19 cellular contexts compared by ENCODE assay signal in the genomic region with DNA sequence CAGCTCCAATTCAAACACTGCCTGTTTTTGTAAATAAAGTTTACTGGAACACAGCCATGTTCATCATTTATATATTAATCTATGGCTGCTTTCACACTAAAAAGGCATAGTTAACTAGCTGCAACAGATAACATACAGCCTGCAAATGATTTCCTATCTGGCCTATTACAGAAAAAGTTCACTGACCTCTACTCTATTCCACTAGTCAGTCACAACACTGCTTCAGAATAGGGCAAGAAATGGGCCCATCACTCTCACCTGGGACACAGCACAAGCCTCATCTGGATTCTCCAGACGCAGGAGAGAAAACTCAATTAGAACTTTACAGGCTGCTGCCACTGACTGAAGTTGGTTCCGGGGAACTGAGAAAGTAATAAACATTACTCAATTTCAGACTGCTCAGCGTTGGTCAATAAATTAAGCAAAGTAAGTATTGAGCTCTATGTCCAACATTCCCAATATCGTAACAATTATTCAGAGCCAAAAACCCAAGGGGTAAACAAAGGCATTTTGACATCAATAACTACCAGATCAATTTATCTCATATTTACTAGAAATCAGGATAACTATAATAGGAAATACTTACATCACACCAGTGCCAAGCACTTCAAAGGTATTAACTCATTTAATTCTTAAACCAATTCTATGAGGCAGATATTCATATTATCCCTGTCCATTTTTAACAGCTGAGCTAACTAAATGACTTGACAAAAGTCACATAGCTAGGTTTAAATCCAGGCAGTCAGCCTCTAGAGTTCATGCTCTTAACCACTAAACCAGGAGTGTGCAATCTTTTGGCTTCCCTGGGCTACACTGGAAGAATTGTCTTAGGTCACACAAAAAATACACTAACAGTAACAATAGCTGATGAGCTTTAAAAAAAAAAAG. TPM values are rescaled to one million over a fixed set of nuclear protein-coding genes. Genes with fewer than 3 reads are reported as not detected.
DNase-seq lines count a peak whose midpoint lies in the region; ATAC-seq and TF ChIP-seq lines count a peak whose summit lies in the region.
"Had no signal": no experiment of that assay in that cellular context is flagged by ENCODE, and none has a peak within 500 bp of the region (broad histone marks: within the 10 kb centered on the region; RNA-seq: fewer than 3 reads in every experiment).

No MANE protein-coding gene starts in this region.

- WGBS in endodermal cell (ENCODE audit: insufficient coverage in 1 of 2, insufficient read length in 1 of 2), 2 experiments, result 89 to 93% methylated on average over 3 to 4 of the region's 4 CpGs

- no peak overlapping the region for H3K4me3 ChIP-seq in cardiac muscle cell
- H3K4me3 ChIP-seq in endodermal cell (ENCODE audit: low read length), result no peak overlapping the region
- H3K4me3 ChIP-seq: HAP-1 had no signal

- peaks cover 44% of the 10 kb centered on the region for H3K4me1 ChIP-seq in cardiac muscle cell (ENCODE audit: low read depth)
- H3K4me1 ChIP-seq in endodermal cell (ENCODE audit: control insufficient read depth, insufficient read depth, low read length), result peaks cover 6% of the 10 kb centered on the region
- H3K4me1 ChIP-seq: HAP-1 had no signal

- H3K4me3 Mint-ChIP-seq in chondrocyte (ENCODE audit: unreplicated experiment) (no peak overlapping the region), endodermal cell (no peak overlapping the region)
- H3K4me3 Mint-ChIP-seq: CD4-positive, alpha-beta memory T cell; HFFc6 had no signal

- H3K27ac ChIP-seq in cardiac muscle cell (peak overlapping the region; percentile 93), endodermal cell (ENCODE audit: low read depth, low read length) (no peak overlapping the region)

- peak overlapping the region; percentile 14 for H3K27ac Mint-ChIP-seq in chondrocyte (ENCODE audit: unreplicated experiment)
- no peak overlapping the region for H3K27ac Mint-ChIP-seq in endodermal cell
- H3K27ac Mint-ChIP-seq: HFFc6 had no signal

- DNase-seq in cardiac muscle cell (ENCODE audit: low read depth in 1 of 2, low spot score in 1 of 2) (no peak), left ventricle myocardium superior (no peak), chondrocyte (ENCODE audit: low spot score) (no peak), left lobe of liver (ENCODE audit: low spot score) (no peak), sciatic nerve (ENCODE audit: low spot score) (no peak), NCI-H2107 (lab: John Stamatoyannopoulos, UW) (no peak), endodermal cell (no peak)
- DNase-seq in activated CD8-positive, alpha-beta memory T cell treated with anti-CD3 and anti-CD28 coated beads, Interleukin-2, amount 50 U/mL, for 4 hours, result no peak
- DNase-seq: 8988T; C1 segment of cervical spinal cord; Calu3; CD4-positive, alpha-beta memory T cell; COR-L47; DMS53; DMS79 treated with DMSO at 0.1 percent for 48 hours; GF-D8; GOT3; HFFc6 had no signal

- TF ChIP-seq CTCF in cardiac muscle cell (IDR thresholded peaks at IDR 0.05; ENCODE audit: low read depth, low read length) (no peak), chondrocyte (IDR thresholded peaks at IDR 0.05) (no peak), endodermal cell (conservative IDR thresholded peaks at IDR 0.05) (no peak)

- no peaks in the 10 kb centered on the region for H3K27me3 ChIP-seq in cardiac muscle cell
- H3K27me3 ChIP-seq in endodermal cell (ENCODE audit: control insufficient read depth, insufficient read depth, low read length, poor library complexity, severe bottlenecking), result no peaks in the 10 kb centered on the region

- no peaks in the 10 kb centered on the region for H3K9me3 ChIP-seq in cardiac muscle cell (ENCODE audit: low read depth)
- no peaks in the 10 kb centered on the region for H3K9me3 ChIP-seq in endodermal cell (ENCODE audit: control insufficient read depth, low read length)
- H3K9me3 ChIP-seq: HAP-1 had no signal

- H3K36me3 Mint-ChIP-seq in chondrocyte (ENCODE audit: low read depth), result peaks cover 24% of the 10 kb centered on the region
- H3K36me3 Mint-ChIP-seq in endodermal cell (ENCODE audit: low read depth), result peaks cover 49% of the 10 kb centered on the region

- no peaks in the 10 kb centered on the region for H3K27me3 Mint-ChIP-seq in chondrocyte (ENCODE audit: low read depth)
- H3K27me3 Mint-ChIP-seq in endodermal cell (ENCODE audit: insufficient read depth), result no peaks in the 10 kb centered on the region
- H3K27me3 Mint-ChIP-seq: CD4-positive, alpha-beta memory T cell had no signal

- intact Hi-C loops in left ventricle myocardium superior (cut with micrococcal nuclease), result no loop called here
- intact Hi-C loops in sciatic nerve (cut with DNase I), result no loop called here

- peaks cover 40% of the 10 kb centered on the region for H3K4me1 Mint-ChIP-seq in chondrocyte (ENCODE audit: low read depth)
- H3K4me1 Mint-ChIP-seq in endodermal cell, result peaks cover 12% of the 10 kb centered on the region

- H3K9ac ChIP-seq in endodermal cell (ENCODE audit: extremely low read depth, low read length, poor library complexity, severe bottlenecking), result no peak overlapping the region

- H3K36me3 ChIP-seq in cardiac muscle cell, result peaks cover 53% of the 10 kb centered on the region
- peaks cover 65% of the 10 kb centered on the region for H3K36me3 ChIP-seq in endodermal cell (ENCODE audit: control insufficient read depth, insufficient read depth, low read length)

- H3K9me3 Mint-ChIP-seq in chondrocyte (ENCODE audit: low read depth) (no peaks in the 10 kb centered on the region), endodermal cell (no peaks in the 10 kb centered on the region)
- H3K9me3 Mint-ChIP-seq: HFFc6 had no signal

- ATAC-seq in left ventricle myocardium superior (no peak), left lobe of liver (peak; percentile 73), sciatic nerve (peak; percentile 72)

RNA-seq across cellular contexts. Expression of gene UBR4, which starts 10.4 kb away (rescaled TPM):
- total RNA-seq in cardiac muscle cell (105 and 206 TPM in 2 replicates), left ventricle myocardium superior (56.3 TPM), chondrocyte (133 to 144 TPM (median 135 TPM) in 3 replicates), left lobe of liver (127 TPM), sciatic nerve (161 TPM), endodermal cell (100 to 1,000 TPM; 148 to 151 TPM)
- 76.4 and 96.6 TPM in 2 replicates for polyA plus RNA-seq in cardiac muscle cell
- polyA plus RNA-seq in endodermal cell (2013, experiment 1 of 2), result 97.7 TPM
- 88.6 TPM for polyA plus RNA-seq in endodermal cell (2013, experiment 2 of 2)

RNA-seq across cellular contexts. Expression of gene EMC1, which starts 51.7 kb away (rescaled TPM):
- 26.6 and 37.0 TPM in 2 replicates for total RNA-seq in cardiac muscle cell
- 25.0 and 33.3 TPM in 2 replicates for polyA plus RNA-seq in cardiac muscle cell
- 29.3 TPM for total RNA-seq in left ventricle myocardium superior
- 51.9 to 55.6 TPM (median 55.2 TPM) in 3 replicates for total RNA-seq in chondrocyte
- total RNA-seq in left lobe of liver, result 19.7 TPM
- total RNA-seq in sciatic nerve, result 37.8 TPM
- total RNA-seq in endodermal cell, result 10 to 100 TPM; 59.0 to 67.5 TPM
- polyA plus RNA-seq in endodermal cell (2013, experiment 1 of 2), result 45.9 TPM
- polyA plus RNA-seq in endodermal cell (2013, experiment 2 of 2), result 38.7 TPM

RNA-seq across cellular contexts. Expression of gene MRTO4, which starts 52.0 kb away (rescaled TPM):
- 21.3 and 28.8 TPM in 2 replicates for total RNA-seq in cardiac muscle cell
- polyA plus RNA-seq in cardiac muscle cell, result 29.9 and 33.6 TPM in 2 replicates
- total RNA-seq in left ventricle myocardium superior, result 10.2 TPM
- total RNA-seq in chondrocyte, result 16.2 to 20.4 TPM (median 17.7 TPM) in 3 replicates
- 8.7 TPM for total RNA-seq in left lobe of liver
- 13.1 TPM for total RNA-seq in sciatic nerve
- total RNA-seq in endodermal cell, result 10 to 100 TPM; 37.7 to 44.5 TPM
- 29.7 TPM for polyA plus RNA-seq in endodermal cell (2013, experiment 1 of 2)
- polyA plus RNA-seq in endodermal cell (2013, experiment 2 of 2), result 27.2 TPM
